29 cellular contexts compared by ENCODE assay signal in genomic region chr6:26009817-26010216, GRCh38.
"Had no signal": no experiment of that assay in that cellular context is flagged by ENCODE, and none has a peak within 500 bp of the region (broad histone marks: within the 10 kb centered on the region; RNA-seq: fewer than 3 reads in every experiment).

No MANE protein-coding gene starts in this region.

- H3K9me3 Mint-ChIP-seq: immature natural killer cell; natural killer cell; nephron progenitor cell; neural progenitor cell; stimulated activated memory B cell treated with anti-CD40 and anti-IgM and Interleukin-4, amounts not matched to agents 10 μg/mL and 1 μg/mL and 100 μg/mL, for 72 hours; stimulated activated naive CD8-positive, alpha-beta T cell treated with anti-CD3 and anti-CD28 coated beads, Interleukin-15, amount 100 ng/mL, for 72 hours had no signal

- H3K4me1 ChIP-seq: neural progenitor cell, right atrium auricular region, right lobe of liver, tibial nerve, vagina had no signal

- H3K4me3 ChIP-seq: left lung, lower lobe of right lung, neural progenitor cell, right atrium auricular region, right lobe of liver, smooth muscle cell, tibial nerve, upper lobe of left lung, vagina had no signal

- H3K27me3 ChIP-seq: left lung, neural progenitor cell, neutrophil, right atrium auricular region, right lobe of liver, tibial nerve, upper lobe of left lung, vagina had no signal

- H3K27ac ChIP-seq: left lung, lower lobe of right lung, neural progenitor cell, neutrophil, right atrium auricular region, right lobe of liver, tibial nerve, upper lobe of left lung, vagina had no signal

- H3K27me3 Mint-ChIP-seq: progenitor cell of endocrine pancreas; stimulated activated memory B cell treated with anti-CD40 and anti-IgM and Interleukin-4, amounts not matched to agents 10 μg/mL and 1 μg/mL and 100 μg/mL, for 72 hours; stimulated activated naive CD8-positive, alpha-beta T cell treated with anti-CD3 and anti-CD28 coated beads, Interleukin-15, amount 100 ng/mL, for 72 hours had no signal

- FAIRE-seq: islet of Langerhans, kidney had no signal

- H3K36me3 Mint-ChIP-seq: natural killer cell; neural progenitor cell; stimulated activated memory B cell treated with anti-CD40 and anti-IgM and Interleukin-4, amounts not matched to agents 10 μg/mL and 1 μg/mL and 100 μg/mL, for 72 hours had no signal

- H3K27ac Mint-ChIP-seq: immature natural killer cell; natural killer cell; nephron progenitor cell; neural progenitor cell; progenitor cell of endocrine pancreas; stimulated activated memory B cell treated with anti-CD40 and anti-IgM and Interleukin-4, amounts not matched to agents 10 μg/mL and 1 μg/mL and 100 μg/mL, for 72 hours; stimulated activated naive CD8-positive, alpha-beta T cell treated with anti-CD3 and anti-CD28 coated beads, Interleukin-15, amount 100 ng/mL, for 72 hours had no signal

- H3K9me3 ChIP-seq: left lung, lower lobe of right lung, neutrophil, right atrium auricular region, right lobe of liver, tibial nerve, upper lobe of left lung, vagina had no signal

- H3K36me3 ChIP-seq: left lung, lower lobe of right lung, neural progenitor cell, neutrophil, right atrium auricular region, right lobe of liver, tibial nerve, upper lobe of left lung, vagina had no signal

- H3K4me1 Mint-ChIP-seq: immature natural killer cell; natural killer cell; neural progenitor cell; stimulated activated memory B cell treated with anti-CD40 and anti-IgM and Interleukin-4, amounts not matched to agents 10 μg/mL and 1 μg/mL and 100 μg/mL, for 72 hours; stimulated activated naive CD8-positive, alpha-beta T cell treated with anti-CD3 and anti-CD28 coated beads, Interleukin-15, amount 100 ng/mL, for 72 hours had no signal

- ATAC-seq: left colon; left lung; lower lobe of right lung; natural killer cell; right lobe of liver; stimulated activated memory B cell treated with anti-CD40 and anti-IgM and Interleukin-4, amounts not matched to agents 10 μg/mL and 1 μg/mL and 100 μg/mL, for 72 hours; stimulated activated naive CD8-positive, alpha-beta T cell treated with anti-CD3 and anti-CD28 coated beads, Interleukin-15, amount 100 ng/mL, for 72 hours had no signal

- DNase-seq: hypothalamus; immature natural killer cell; kidney; left colon; left lung; lower lobe of right lung; mammary epithelial cell; mesenchymal stem cell; natural killer cell; nephron progenitor cell; occipital lobe; right lobe of liver; stimulated activated CD4-positive, alpha-beta T cell treated with anti-CD3 and anti-CD28 coated beads, Interleukin-1b, Interleukin-23, amount 100 ng/mL, for 48 hours; stimulated activated CD4-positive, alpha-beta T cell treated with anti-CD3 and anti-CD28 coated beads, Interleukin-2, amount 100 ng/mL, for 48 hours; stimulated activated CD4-positive, alpha-beta T cell treated with anti-CD3 and anti-CD28 coated beads, Interleukin-4, amount 100 ng/mL, for 4 hours; stimulated activated CD8-positive, alpha-beta memory T cell treated with anti-CD3 and anti-CD28 coated beads, Interleukin-4, amount 100 ng/mL, for 48 hours; stimulated activated naive CD4-positive, alpha-beta T cell treated with Interleukin-2 at 50 U/mL for 16 hours; stimulated activated naive CD8-positive, alpha-beta T cell treated with anti-CD3 and anti-CD28 coated beads, Interleukin-15, amount 100 ng/mL, for 72 hours; substantia nigra; upper lobe of left lung had no signal

- H3K4me3 Mint-ChIP-seq: immature natural killer cell; natural killer cell; nephron progenitor cell; neural progenitor cell; stimulated activated memory B cell treated with anti-CD40 and anti-IgM and Interleukin-4, amounts not matched to agents 10 μg/mL and 1 μg/mL and 100 μg/mL, for 72 hours; stimulated activated naive CD8-positive, alpha-beta T cell treated with anti-CD3 and anti-CD28 coated beads, Interleukin-15, amount 100 ng/mL, for 72 hours had no signal
